In the genomic region with DNA sequence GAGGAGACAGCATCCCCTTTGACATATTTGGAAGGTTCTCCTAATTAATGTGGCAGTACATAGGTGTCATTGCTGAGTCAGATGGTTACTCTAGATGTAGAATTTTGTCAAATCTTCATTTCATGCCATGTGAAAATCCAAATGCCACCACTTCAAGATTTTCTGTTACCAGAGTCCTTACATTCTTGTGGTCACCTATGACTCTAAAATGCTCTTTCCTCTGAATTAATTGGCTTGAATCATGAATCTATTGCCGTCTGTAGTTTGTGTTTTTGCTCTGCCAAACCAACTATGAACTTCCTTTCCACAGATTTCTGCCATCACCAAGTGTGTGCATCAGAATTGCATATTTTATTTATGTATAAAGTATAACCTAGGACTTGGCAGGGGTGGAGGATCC, we compare ENCODE assay signal across 19 cellular contexts.
DNase-seq lines count a peak whose midpoint lies in the region; ATAC-seq, FAIRE-seq and TF ChIP-seq lines count a peak whose summit lies in the region.
"Had no signal": no experiment of that assay in that cellular context is flagged by ENCODE, and none has a peak within 500 bp of the region (broad histone marks: within the 10 kb centered on the region; RNA-seq: fewer than 3 reads in every experiment).

No MANE protein-coding gene starts in this region.

- peak overlapping the region in 1 of 2 experiments; percentile 43; a peak in 3 of 4 replicates for H3K27ac ChIP-seq in SK-N-SH (ENCODE audit: low read depth in 2 of 2, low read length in 1 of 2)
- H3K27ac ChIP-seq in pancreas: no peak overlapping the region
- no peak overlapping the region for H3K27ac ChIP-seq in WERI-Rb-1
- H3K27ac ChIP-seq: cardiac muscle cell, thyroid gland had no signal

- H3K27me3 ChIP-seq in SK-N-SH (ENCODE audit: insufficient read depth) (no peaks in the 10 kb centered on the region), pancreas (no peaks in the 10 kb centered on the region), WERI-Rb-1 (ENCODE audit: insufficient read depth, low read depth, severe bottlenecking) (no peaks in the 10 kb centered on the region)
- H3K27me3 ChIP-seq: cardiac muscle cell, thyroid gland had no signal

- TF ChIP-seq CTCF in SK-N-SH (IDR thresholded peaks at IDR 0.05) (no peak), fibroblast of mammary gland (conservative IDR thresholded peaks at IDR 0.05; ENCODE audit: control insufficient read depth, insufficient read depth, low read depth, low read length) (no peak), pancreas (IDR thresholded peaks at IDR 0.05) (no peak), WERI-Rb-1 (IDR thresholded peaks at IDR 0.05; ENCODE audit: low read depth, low read length) (no peak), GM10248 (IDR thresholded peaks at IDR 0.05; ENCODE audit: control extremely low read depth, extremely low read depth, low read depth, missing control alignments) (no peak)

- H3K9me3 ChIP-seq in SK-N-SH: no peaks in the 10 kb centered on the region
- no peaks in the 10 kb centered on the region for H3K9me3 ChIP-seq in pancreas
- no peaks in the 10 kb centered on the region for H3K9me3 ChIP-seq in WERI-Rb-1 (ENCODE audit: severe bottlenecking)
- H3K9me3 ChIP-seq: mucosa of descending colon, thyroid gland had no signal

- CTCF ChIA-PET in SK-N-SH (lab: Yijun Ruan, JAX) (no interaction called here), GM10248 (lab: Yijun Ruan, JAX) (interaction anchor here (1.4 kb wide), 1 partner anchor 11 kb away, joined by 3 read pairs; no protein-coding TSS in a partner anchor)

- H3K4me1 ChIP-seq in SK-N-SH (ENCODE audit: control insufficient read depth in 1 of 2, insufficient read depth in 2 of 2, low read depth in 1 of 2, low read length in 1 of 2): peaks cover 20 to 22% of the 10 kb centered on the region in 2 experiments
- H3K4me1 ChIP-seq in pancreas: peaks cover 9 to 21% (median 14%) of the 10 kb centered on the region in 3 donors

- H3K36me3 ChIP-seq in SK-N-SH (replicated peaks in 1 of 2; ENCODE audit: control insufficient read depth in 1 of 2, insufficient read depth in 2 of 2, low read length in 1 of 2) (no peaks in the 10 kb centered on the region), pancreas (no peaks in the 10 kb centered on the region), WERI-Rb-1 (no peaks in the 10 kb centered on the region)
- H3K36me3 ChIP-seq: cardiac muscle cell, thyroid gland had no signal

- H3K4me3 ChIP-seq in SK-N-SH (ENCODE audit: low read depth in 2 of 2, low read length in 1 of 2): no peak overlapping the region
- H3K4me3 ChIP-seq in fibroblast of mammary gland (ENCODE audit: control insufficient read depth, low read depth, low read length): no peak overlapping the region
- H3K4me3 ChIP-seq in pancreas: no peak overlapping the region
- H3K4me3 ChIP-seq in WERI-Rb-1 (ENCODE audit: low read depth, low read length): no peak overlapping the region
- H3K4me3 ChIP-seq: cardiac muscle cell, mucosa of descending colon, thyroid gland had no signal

- DNase-seq in GM04504 (ENCODE audit: low read depth): peak; percentile 64
- no peak for DNase-seq in SK-N-SH
- peak; percentile 75 for DNase-seq in fibroblast of mammary gland (ENCODE audit: low read depth)
- no peak for DNase-seq in pancreas
- no peak for DNase-seq in WERI-Rb-1
- DNase-seq in middle frontal gyrus (ENCODE audit: extremely low spot score, low spot score): no peak
- no peak for DNase-seq in GM10248 (ENCODE audit: extremely low spot score)
- DNase-seq: activated CD4-positive, alpha-beta T cell treated with anti-CD3 and anti-CD28 coated beads for 48 hours; activated naive CD4-positive, alpha-beta T cell treated with anti-CD3 and anti-CD28 coated beads, Interleukin-2, amount 10 ng/mL, durations not matched to agents 7 days and 5 days; CD4-positive, alpha-beta T cell; left cardiac atrium; mucosa of descending colon; NCI-H1694 treated with DMSO at 0.1 percent for 48 hours; NCI-H510A; thyroid gland had no signal

- no peak for ATAC-seq in pancreas
- ATAC-seq: left cardiac atrium, mucosa of descending colon had no signal

- H3K4me2 ChIP-seq in SK-N-SH: no peak overlapping the region

- H4K20me1 ChIP-seq in SK-N-SH (ENCODE audit: insufficient read depth): no peaks in the 10 kb centered on the region

- no peak for TF ChIP-seq RAD21 in SK-N-SH (IDR thresholded peaks at IDR 0.05; ENCODE audit: low read length)

- no peak overlapping the region for H3K9ac ChIP-seq in SK-N-SH

- 12% methylated on average over 1 of the region's 1 CpG for WGBS in SK-N-SH (ENCODE audit: low lambda C conversion rate)
- 93 to 98% methylated on average over 1 of the region's 1 CpG for WGBS in pancreas, 2 donors

- no peaks in the 10 kb centered on the region for H3K79me2 ChIP-seq in SK-N-SH (ENCODE audit: insufficient read depth)

- intact Hi-C loops in pancreas (cut with DNase I): no loop called here

- no peak for FAIRE-seq in pancreas (lab: Jason Lieb, UNC)
- FAIRE-seq: GM12892, H1, HTR-8/SVneo had no signal

- H2AFZ ChIP-seq in SK-N-SH (ENCODE audit: low read depth): no peak overlapping the region

- H3K9me2 ChIP-seq in SK-N-SH: no peaks in the 10 kb centered on the region

- H3F3A ChIP-seq in SK-N-SH (replicated peaks; ENCODE audit: insufficient read depth): peaks cover 32% of the 10 kb centered on the region

- TF ChIP-seq EP300 in SK-N-SH (IDR thresholded peaks at IDR 0.05; ENCODE audit: borderline replicate concordance in 1 of 2, low read depth in 1 of 2, low read length in 1 of 2): peak in 1 of 2 experiments; percentile 59; a peak in 2 of 4 replicates

- POLR2A ChIA-PET in SK-N-SH (lab: Yijun Ruan, JAX): no interaction called here
- POLR2A ChIA-PET in GM10248 (lab: Yijun Ruan, JAX): no interaction called here

TF ChIP-seq in SK-N-SH, 30 proteins besides CTCF, POLR2A, EP300 and RAD21 (continues in another document):
- TF ChIP-seq NFIC (IDR thresholded peaks at IDR 0.05; ENCODE audit: borderline replicate concordance): no peak
- TF ChIP-seq, protein P1, sequence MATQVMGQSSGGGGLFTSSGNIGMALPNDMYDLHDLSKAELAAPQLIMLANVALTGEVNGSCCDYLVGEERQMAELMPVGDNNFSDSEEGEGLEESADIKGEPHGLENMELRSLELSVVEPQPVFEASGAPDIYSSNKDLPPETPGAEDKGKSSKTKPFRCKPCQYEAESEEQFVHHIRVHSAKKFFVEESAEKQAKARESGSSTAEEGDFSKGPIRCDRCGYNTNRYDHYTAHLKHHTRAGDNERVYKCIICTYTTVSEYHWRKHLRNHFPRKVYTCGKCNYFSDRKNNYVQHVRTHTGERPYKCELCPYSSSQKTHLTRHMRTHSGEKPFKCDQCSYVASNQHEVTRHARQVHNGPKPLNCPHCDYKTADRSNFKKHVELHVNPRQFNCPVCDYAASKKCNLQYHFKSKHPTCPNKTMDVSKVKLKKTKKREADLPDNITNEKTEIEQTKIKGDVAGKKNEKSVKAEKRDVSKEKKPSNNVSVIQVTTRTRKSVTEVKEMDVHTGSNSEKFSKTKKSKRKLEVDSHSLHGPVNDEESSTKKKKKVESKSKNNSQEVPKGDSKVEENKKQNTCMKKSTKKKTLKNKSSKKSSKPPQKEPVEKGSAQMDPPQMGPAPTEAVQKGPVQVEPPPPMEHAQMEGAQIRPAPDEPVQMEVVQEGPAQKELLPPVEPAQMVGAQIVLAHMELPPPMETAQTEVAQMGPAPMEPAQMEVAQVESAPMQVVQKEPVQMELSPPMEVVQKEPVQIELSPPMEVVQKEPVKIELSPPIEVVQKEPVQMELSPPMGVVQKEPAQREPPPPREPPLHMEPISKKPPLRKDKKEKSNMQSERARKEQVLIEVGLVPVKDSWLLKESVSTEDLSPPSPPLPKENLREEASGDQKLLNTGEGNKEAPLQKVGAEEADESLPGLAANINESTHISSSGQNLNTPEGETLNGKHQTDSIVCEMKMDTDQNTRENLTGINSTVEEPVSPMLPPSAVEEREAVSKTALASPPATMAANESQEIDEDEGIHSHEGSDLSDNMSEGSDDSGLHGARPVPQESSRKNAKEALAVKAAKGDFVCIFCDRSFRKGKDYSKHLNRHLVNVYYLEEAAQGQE (IDR thresholded peaks at IDR 0.05; ENCODE audit: low read depth, low read length): no peak
- TF ChIP-seq MEF2A (IDR thresholded peaks at IDR 0.05; ENCODE audit: borderline replicate concordance, low read depth): no peak
- TF ChIP-seq FOXM1 (IDR thresholded peaks at IDR 0.05; ENCODE audit: low read depth): no peak
- no peak for TF ChIP-seq RFX5 (IDR thresholded peaks at IDR 0.05; ENCODE audit: low read length)
- TF ChIP-seq RCOR1 (IDR thresholded peaks at IDR 0.05; ENCODE audit: low read length): no peak
- TF ChIP-seq TCF12 (IDR thresholded peaks at IDR 0.05): peak; percentile 57
- 0 out of 2 replicates have a peak, but pooled peaks have one; percentile 47 for TF ChIP-seq TEAD4 (IDR thresholded peaks at IDR 0.05; ENCODE audit: borderline replicate concordance, insufficient read depth)
- 0 out of 2 replicates have a peak, but pooled peaks have one; percentile 16 for TF ChIP-seq RXRA (IDR thresholded peaks at IDR 0.05; ENCODE audit: borderline replicate concordance, low read depth)
- no peak for TF ChIP-seq MXI1 (IDR thresholded peaks at IDR 0.05; ENCODE audit: low read depth, low read length)
- TF ChIP-seq, protein P2, sequence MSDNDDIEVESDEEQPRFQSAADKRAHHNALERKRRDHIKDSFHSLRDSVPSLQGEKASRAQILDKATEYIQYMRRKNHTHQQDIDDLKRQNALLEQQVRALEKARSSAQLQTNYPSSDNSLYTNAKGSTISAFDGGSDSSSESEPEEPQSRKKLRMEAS (IDR thresholded peaks at IDR 0.05; ENCODE audit: low read depth): no peak
- no peak for TF ChIP-seq GABPA (IDR thresholded peaks at IDR 0.05; ENCODE audit: low read depth)
- TF ChIP-seq, protein P3, sequence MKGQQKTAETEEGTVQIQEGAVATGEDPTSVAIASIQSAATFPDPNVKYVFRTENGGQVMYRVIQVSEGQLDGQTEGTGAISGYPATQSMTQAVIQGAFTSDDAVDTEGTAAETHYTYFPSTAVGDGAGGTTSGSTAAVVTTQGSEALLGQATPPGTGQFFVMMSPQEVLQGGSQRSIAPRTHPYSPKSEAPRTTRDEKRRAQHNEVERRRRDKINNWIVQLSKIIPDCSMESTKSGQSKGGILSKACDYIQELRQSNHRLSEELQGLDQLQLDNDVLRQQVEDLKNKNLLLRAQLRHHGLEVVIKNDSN (IDR thresholded peaks at IDR 0.05; ENCODE audit: borderline replicate concordance, low read depth): no peak
- TF ChIP-seq FOSL2 (IDR thresholded peaks at IDR 0.05; ENCODE audit: borderline replicate concordance, low read depth): peak; percentile 28; the same call in 1 of the 2 replicates
- TF ChIP-seq SIN3A (IDR thresholded peaks at IDR 0.05; ENCODE audit: borderline replicate concordance, low read depth, low read length): no peak
- no peak; the same call in 1 of the 2 replicates for TF ChIP-seq POLR2AphosphoS5 (IDR thresholded peaks at IDR 0.05; ENCODE audit: low read depth, low read length)
- no peak for TF ChIP-seq GATA2 (CRISPR knock-in tag; IDR thresholded peaks at IDR 0.05)
- no peak for TF ChIP-seq TAF1 (IDR thresholded peaks at IDR 0.05; ENCODE audit: borderline replicate concordance, low read depth, low read length)

Comparison
In these comparisons a context has a peak if more than half of its experiments do, and no peak if none do; other contexts are left out.
1. DNase-seq: peak in GM04504 (single experiment) and fibroblast of mammary gland (single experiment); none in SK-N-SH (single experiment), pancreas (0 of 6), WERI-Rb-1 (single experiment), middle frontal gyrus (single experiment) and GM10248 (single experiment).